In the genomic region with DNA sequence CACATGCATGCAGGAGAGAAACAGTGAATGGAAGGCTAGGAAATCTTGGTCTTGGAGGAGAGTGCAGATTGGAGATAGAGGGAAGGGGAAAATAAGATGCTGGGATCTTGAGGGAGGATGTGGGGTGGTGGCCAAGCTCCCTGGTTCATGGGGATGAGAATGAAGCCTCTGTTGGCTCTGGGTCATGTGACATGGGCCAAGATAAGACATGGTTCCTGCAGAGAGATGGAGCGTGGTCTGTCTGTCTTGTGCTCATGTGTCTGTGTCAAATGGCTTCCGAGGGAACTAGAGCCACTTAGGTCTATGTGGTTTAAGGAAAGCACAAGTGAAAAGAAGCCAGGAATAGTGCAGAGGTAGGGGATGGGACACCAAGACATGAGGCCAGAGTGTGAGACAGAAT, we compare ENCODE assay signal across 1 cellular context.
TF ChIP-seq lines count a peak whose summit lies in the region.

No MANE protein-coding gene starts in this region.

TF ChIP-seq in GM12878, 131 proteins besides CTCF, POLR2A, EP300 and RAD21:
- TF ChIP-seq, protein P1, sequence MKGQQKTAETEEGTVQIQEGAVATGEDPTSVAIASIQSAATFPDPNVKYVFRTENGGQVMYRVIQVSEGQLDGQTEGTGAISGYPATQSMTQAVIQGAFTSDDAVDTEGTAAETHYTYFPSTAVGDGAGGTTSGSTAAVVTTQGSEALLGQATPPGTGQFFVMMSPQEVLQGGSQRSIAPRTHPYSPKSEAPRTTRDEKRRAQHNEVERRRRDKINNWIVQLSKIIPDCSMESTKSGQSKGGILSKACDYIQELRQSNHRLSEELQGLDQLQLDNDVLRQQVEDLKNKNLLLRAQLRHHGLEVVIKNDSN (IDR thresholded peaks at IDR 0.05; ENCODE audit: borderline replicate concordance, extremely low read length, insufficient read depth, low read depth, low read length): peak; percentile 45
- TF ChIP-seq RAD51 (IDR thresholded peaks at IDR 0.05) (peak; percentile 30; the same call in 1 of the 2 replicates), WRNIP1 (IDR thresholded peaks at IDR 0.05; ENCODE audit: borderline replicate concordance, low read depth, low read length) (no peak), EGR1 (IDR thresholded peaks at IDR 0.05; ENCODE audit: borderline replicate concordance in 1 of 2, low read depth in 2 of 2, low read length in 2 of 2) (no peak), HDGF (IDR thresholded peaks at IDR 0.05) (peak; percentile 33; the same call in 1 of the 2 replicates)
